In genomic region chr18:11689031-11689971, GRCh38 we compare ENCODE assay signal across 8 cellular contexts. TPM values are rescaled to one million over a fixed set of nuclear protein-coding genes. Genes with fewer than 3 reads are reported as not detected.
DNase-seq lines count a peak whose midpoint lies in the region; ATAC-seq and TF ChIP-seq lines count a peak whose summit lies in the region.

Gene GNAL, plus strand, starts transcription at chr18:11689264. Its CDS starts 300 bp downstream, at chr18:11689564.

- no peak within 1 kb of the TSS for H3K23ac ChIP-seq in H9 (ENCODE audit: insufficient read length, low read depth, low read length)

- no peak within 1 kb of the TSS for H2BK15ac ChIP-seq in H9 (ENCODE audit: low read depth, low read length)

- no peak within 1 kb of the TSS for H2BK120ac ChIP-seq in H9 (ENCODE audit: low read depth, low read length, poor library complexity, severe bottlenecking)

- no peaks in the 10 kb centered on the region for H4K20me1 ChIP-seq in H9 (ENCODE audit: control insufficient read depth, insufficient read depth, insufficient read length)

- no peak within 1 kb of the TSS for H4K5ac ChIP-seq in H9 (ENCODE audit: insufficient read length, low read depth, low read length)

- no peak within 1 kb of the TSS for H4K8ac ChIP-seq in H9 (replicated peaks; ENCODE audit: insufficient read length, low read depth, low read length)

- H3K4ac ChIP-seq in H9 (ENCODE audit: low read depth, low read length) = no peak within 1 kb of the TSS

- H3K79me2 ChIP-seq in H9 (ENCODE audit: insufficient read depth, low read length) = no peaks in the 10 kb centered on the region

- peak within 1 kb of the TSS; percentile 66 for H3K18ac ChIP-seq in H9 (ENCODE audit: insufficient read length, low read depth, low read length)

- no peak within 1 kb of the TSS for H3K9ac ChIP-seq in H9 (ENCODE audit: extremely low read depth, insufficient read length, low read length)

- no peak within 1 kb of the TSS for H3K27ac ChIP-seq in H9 (ENCODE audit: insufficient read length, low read depth, low read length)

- H2AFZ ChIP-seq in H9 (ENCODE audit: low read length) = peak within 1 kb of the TSS; percentile 32

- H3K27me3 ChIP-seq in H9 (ENCODE audit: insufficient read depth, low read length) = no peaks in the 10 kb centered on the region; the same call in 1 of the 2 replicates
- H3K27me3 ChIP-seq in kidney epithelial cell (ENCODE audit: control insufficient read depth, insufficient read depth, low read length) = peaks cover 4% of the 10 kb centered on the region

- H3K4me3 ChIP-seq in choroid plexus epithelial cell (ENCODE audit: low read depth, low read length) = peak within 1 kb of the TSS; percentile 57
- H3K4me3 ChIP-seq in kidney epithelial cell (ENCODE audit: low read depth, low read length) = peak within 1 kb of the TSS; percentile 37

- POLR2A ChIA-PET in WTC11 (lab: Charles Lee) = interaction anchor here (0.6 to 1.7 kb wide), 6 partner anchors 22 to 348 kb away, joined by 3 to 7 read pairs (median 4); partner anchors contain the start of gene IMPA2

- no peak within 1 kb of the TSS for H2AK5ac ChIP-seq in H9 (ENCODE audit: insufficient read length, low read length)

- H3K36me3 Mint-ChIP-seq in H9 (ENCODE audit: insufficient read depth in 1 of 3, low read depth in 3 of 3) = no peaks in the 10 kb centered on the region
- H3K36me3 Mint-ChIP-seq in WTC11 = no peaks in the 10 kb centered on the region

- H3K4me2 ChIP-seq in H9 (ENCODE audit: insufficient read depth, insufficient read length, low read length) = peak within 1 kb of the TSS; percentile 82

- CTCF ChIA-PET in WTC11 (lab: Charles Lee) = interaction anchor here (1.0 to 2.4 kb wide), 10 partner anchors 13 to 306 kb away, joined by 3 to 12 read pairs (median 6); no protein-coding TSS in a partner anchor

- no peaks in the 10 kb centered on the region for H3K9me3 ChIP-seq in H9 (ENCODE audit: control insufficient read depth, low read depth, low read length)

- peaks cover 7 to 9% of the 10 kb centered on the region in 2 experiments for H3K4me1 Mint-ChIP-seq in H9
- peaks cover 7% of the 10 kb centered on the region for H3K4me1 Mint-ChIP-seq in WTC11

- DNase-seq in DMS114 treated with DMSO at 0.1 percent for 48 hours (lab: John Stamatoyannopoulos, UW; ENCODE audit: unreplicated experiment) (peak; percentile 57), H9 (peak; percentile 88), NCI-H1417 treated with DMSO at 0.1 percent for 48 hours (lab: John Stamatoyannopoulos, UW) (peak; percentile 17), WTC11 (ENCODE audit: low spot score) (peak; percentile 89), choroid plexus epithelial cell (ENCODE audit: low read depth) (peak; percentile 92), kidney epithelial cell (ENCODE audit: low read depth) (peak; percentile 16)
- peak; percentile 19 to 58 for DNase-seq in stimulated activated CD4-positive, alpha-beta T cell treated with anti-CD3 and anti-CD28 coated beads, Interleukin-12 subunit alpha, Interleukin-12 subunit beta, amount 100 ng/mL, for 24 hours (ENCODE audit: low read depth in 2 of 2)

- H2BK20ac ChIP-seq in H9 (ENCODE audit: low read depth, low read length, poor library complexity, severe bottlenecking) = no peak within 1 kb of the TSS

- no peaks in the 10 kb centered on the region for H3K79me1 ChIP-seq in H9 (ENCODE audit: insufficient read depth, low read depth, low read length, poor library complexity, severe bottlenecking)

- H3K23me2 ChIP-seq in H9 (ENCODE audit: insufficient read length, low read depth, low read length, poor library complexity, severe bottlenecking) = peaks cover 3% of the 10 kb centered on the region

- no CpG with 5 or more reads among the region's 112 CpGs for WGBS in H9 (ENCODE audit: extremely low coverage, insufficient read length, low lambda C conversion rate)

- TF ChIP-seq CTCF in H9 (conservative IDR thresholded peaks at IDR 0.05) (no peak), WTC11 (IDR thresholded peaks at IDR 0.05) (no peak), choroid plexus epithelial cell (conservative IDR thresholded peaks at IDR 0.05; ENCODE audit: low read depth, low read length) (no peak), kidney epithelial cell (IDR thresholded peaks at IDR 0.05; ENCODE audit: insufficient read depth, low read length, poor library complexity, severe bottlenecking) (no peak)

- no peak within 1 kb of the TSS for H3K56ac ChIP-seq in H9 (ENCODE audit: insufficient read length, low read depth, low read length)

- no peaks in the 10 kb centered on the region for H3K36me3 ChIP-seq in kidney epithelial cell (ENCODE audit: control insufficient read depth, insufficient read depth, low read length)

- H3T11ph ChIP-seq in H9 (ENCODE audit: low read length) = no peak within 1 kb of the TSS

- H3K14ac ChIP-seq in H9 (ENCODE audit: insufficient read depth, low read length) = peak within 1 kb of the TSS; percentile 76; the same call in 1 of the 2 replicates

- H2BK12ac ChIP-seq in H9 (ENCODE audit: insufficient read length, low read depth, low read length) = no peak within 1 kb of the TSS

- H4K91ac ChIP-seq in H9 (ENCODE audit: insufficient read length, low read depth, low read length) = no peak within 1 kb of the TSS

- ATAC-seq in WTC11 = peak; percentile 91
- ATAC-seq in GM21526 (IDR thresholded peaks at IDR 0.05; ENCODE audit: low FRiP score, unreplicated experiment) = no peak

- H3K27ac Mint-ChIP-seq in H9 = peak within 1 kb of the TSS in 1 of 3 experiments; percentile 46; a peak in 1 of 7 replicates
- H3K27ac Mint-ChIP-seq in WTC11 = no peak within 1 kb of the TSS

- peak within 1 kb of the TSS; percentile 76 to 92 for H3K4me3 Mint-ChIP-seq in H9
- peak within 1 kb of the TSS; percentile 74 for H3K4me3 Mint-ChIP-seq in WTC11

- H3K27me3 Mint-ChIP-seq in H9 (ENCODE audit: low read depth) (peaks cover 25% of the 10 kb centered on the region), WTC11 (ENCODE audit: low read depth) (peaks cover 22% of the 10 kb centered on the region)

- no peaks in the 10 kb centered on the region for H3K4me1 ChIP-seq in H9 (ENCODE audit: insufficient read depth, low read length)

- H2BK5ac ChIP-seq in H9 (ENCODE audit: insufficient read length, low read length) = no peak within 1 kb of the TSS

- no peaks in the 10 kb centered on the region for H3K9me3 Mint-ChIP-seq in H9
- H3K9me3 Mint-ChIP-seq in WTC11 = peaks cover 2% of the 10 kb centered on the region; the same call in 1 of the 2 replicates

TF ChIP-seq in WTC11, 78 proteins besides CTCF, POLR2A, EP300 and RAD21 (continues in another document):
- TF ChIP-seq MLX (CRISPR knock-in tag; IDR thresholded peaks at IDR 0.05) = no peak
- TF ChIP-seq ZNF425 (CRISPR knock-in tag; conservative IDR thresholded peaks at IDR 0.05) = no peak
- TF ChIP-seq FOXK1 (CRISPR knock-in tag; IDR thresholded peaks at IDR 0.05) = peak; percentile 80
- 0 out of 2 replicates have a peak, but pooled peaks have one; percentile 18 for TF ChIP-seq SMAD3 (CRISPR knock-in tag; IDR thresholded peaks at IDR 0.05; ENCODE audit: borderline replicate concordance)
- TF ChIP-seq ZBTB21 (CRISPR knock-in tag; IDR thresholded peaks at IDR 0.05; ENCODE audit: borderline replicate concordance) = peak; percentile 90; the same call in 1 of the 2 replicates
- TF ChIP-seq CREM (CRISPR knock-in tag; IDR thresholded peaks at IDR 0.05) = 0 out of 2 replicates have a peak, but pooled peaks have one; percentile 18
- 0 out of 2 replicates have a peak, but pooled peaks have one; percentile 52 for TF ChIP-seq TEAD4 (CRISPR knock-in tag; IDR thresholded peaks at IDR 0.05)
- peak; percentile 37 for TF ChIP-seq TEAD1 (CRISPR knock-in tag; IDR thresholded peaks at IDR 0.05)
- peak; percentile 31; the same call in 1 of the 2 replicates for TF ChIP-seq GABPB1 (CRISPR knock-in tag; IDR thresholded peaks at IDR 0.05)
- TF ChIP-seq E2F5 (CRISPR knock-in tag; IDR thresholded peaks at IDR 0.05) = peak; percentile 41
- TF ChIP-seq ZNF219 (CRISPR knock-in tag; IDR thresholded peaks at IDR 0.05; ENCODE audit: borderline replicate concordance) = peak; percentile 73; the same call in 1 of the 2 replicates

RNA-seq across cellular contexts. Expression of gene GNAL, which starts in this region (rescaled TPM):
- total RNA-seq in H9 (2021) (23.8 and 24.0 TPM in 2 replicates), WTC11 (2021) (22.3 to 26.7 TPM (median 23.9 TPM) in 3 replicates), kidney epithelial cell (9.6 and 14.7 TPM in 2 replicates)

Comparison
In these comparisons a context has a peak if more than half of its experiments do, and no peak if none do; other contexts are left out.
1. DNase-seq: peak in every context shown above with its lines; median percentile 92 in choroid plexus epithelial cell; 89 in WTC11; 88 in H9; 57 in DMS114 treated with DMSO at 0.1 percent for 48 hours; 38 in stimulated activated CD4-positive, alpha-beta T cell treated with anti-CD3 and anti-CD28 coated beads, Interleukin-12 subunit alpha, Interleukin-12 subunit beta, amount 100 ng/mL, for 24 hours; 17 in NCI-H1417 treated with DMSO at 0.1 percent for 48 hours; 16 in kidney epithelial cell.